In the genomic region with DNA sequence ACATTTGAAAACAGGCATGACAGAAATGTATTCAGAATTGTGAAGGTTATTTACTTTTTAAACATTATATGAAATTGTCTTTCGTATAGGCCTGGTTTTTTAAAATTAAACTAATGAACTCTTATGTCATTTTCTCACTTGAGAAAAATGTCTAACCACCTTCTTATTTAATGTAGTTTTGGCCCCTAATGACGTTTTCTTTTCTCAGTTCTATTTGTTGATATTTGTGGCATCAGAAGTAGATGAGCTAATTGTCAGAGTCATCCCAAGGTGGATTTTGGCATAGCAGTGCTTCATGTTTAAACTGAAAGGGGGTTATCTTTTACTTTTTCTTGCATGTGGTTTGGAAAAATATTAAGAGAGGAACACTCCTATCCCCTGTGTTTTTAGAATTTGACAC, we compare ENCODE assay signal across 21 cellular contexts.
"Had no signal": no experiment of that assay in that cellular context is flagged by ENCODE, and none has a peak within 500 bp of the region (broad histone marks: within the 10 kb centered on the region; RNA-seq: fewer than 3 reads in every experiment).

No MANE protein-coding gene starts in this region.

- H3K4me3 Mint-ChIP-seq: nephron progenitor cell; stimulated activated naive CD8-positive, alpha-beta T cell treated with anti-CD3 and anti-CD28 coated beads, Interleukin-15, amount 100 ng/mL, for 72 hours; T-helper 2 cell treated with Interferon-gamma antibody and Interleukin-4, amounts not matched to agents 5 μg/mL and 100 μg/mL, for 36 hours had no signal

- H2AFZ ChIP-seq: parathyroid adenoma had no signal

- H3K79me2 ChIP-seq: parathyroid adenoma had no signal

- ATAC-seq: gastroesophageal sphincter; left ventricle myocardium superior; right cardiac atrium; stimulated activated naive CD8-positive, alpha-beta T cell treated with anti-CD3 and anti-CD28 coated beads, Interleukin-15, amount 100 ng/mL, for 72 hours had no signal

- H3K9me3 ChIP-seq: gastroesophageal sphincter, tibial artery had no signal

- H3K9me3 Mint-ChIP-seq: nephron progenitor cell; stimulated activated naive CD8-positive, alpha-beta T cell treated with anti-CD3 and anti-CD28 coated beads, Interleukin-15, amount 100 ng/mL, for 72 hours; T-helper 2 cell treated with Interferon-gamma antibody and Interleukin-4, amounts not matched to agents 5 μg/mL and 100 μg/mL, for 36 hours had no signal

- H3K27ac ChIP-seq: cardiac muscle cell, epithelial cell of prostate, gastroesophageal sphincter, parathyroid adenoma, tibial artery, WERI-Rb-1 had no signal

- H3K27me3 ChIP-seq: cardiac muscle cell, gastroesophageal sphincter, tibial artery had no signal

- H3K4me3 ChIP-seq: cardiac muscle cell, gastroesophageal sphincter, tibial artery had no signal

- H3K27me3 Mint-ChIP-seq: stimulated activated naive CD8-positive, alpha-beta T cell treated with anti-CD3 and anti-CD28 coated beads, Interleukin-15, amount 100 ng/mL, for 72 hours had no signal

- H3K9ac ChIP-seq: parathyroid adenoma had no signal

- H3K4me1 ChIP-seq: parathyroid adenoma had no signal

- H3K27ac Mint-ChIP-seq: nephron progenitor cell; stimulated activated naive CD8-positive, alpha-beta T cell treated with anti-CD3 and anti-CD28 coated beads, Interleukin-15, amount 100 ng/mL, for 72 hours; T-helper 2 cell treated with Interferon-gamma antibody and Interleukin-4, amounts not matched to agents 5 μg/mL and 100 μg/mL, for 36 hours had no signal

- H3K4me1 Mint-ChIP-seq: nephron progenitor cell had no signal

- DNase-seq: activated CD4-positive, alpha-beta T cell treated with anti-CD3 and anti-CD28 coated beads for 1 hour; activated CD4-positive, alpha-beta T cell treated with anti-CD3 and anti-CD28 coated beads, Interleukin-2, amount 50 U/mL, for 1 hour; activated CD8-positive, alpha-beta memory T cell treated with anti-CD3 and anti-CD28 coated beads for 24 hours; activated gamma-delta T cell treated with Interleukin-2 at 50 U/mL for 16 hours; cortex of kidney; head of caudate nucleus; left ventricle myocardium superior; mammary epithelial cell; midbrain; nephron progenitor cell; nucleus accumbens; right cardiac atrium; stimulated activated CD4-positive, alpha-beta T cell treated with anti-CD3 and anti-CD28 coated beads, Interleukin-12 subunit alpha, Interleukin-12 subunit beta, amount 100 ng/mL, for 4 hours; stimulated activated naive CD8-positive, alpha-beta T cell treated with anti-CD3 and anti-CD28 coated beads, Interleukin-15, amount 100 ng/mL, for 72 hours; tibial artery; WERI-Rb-1 had no signal
